Comparison of ENCODE assay signal across 23 cellular contexts in the genomic region with DNA sequence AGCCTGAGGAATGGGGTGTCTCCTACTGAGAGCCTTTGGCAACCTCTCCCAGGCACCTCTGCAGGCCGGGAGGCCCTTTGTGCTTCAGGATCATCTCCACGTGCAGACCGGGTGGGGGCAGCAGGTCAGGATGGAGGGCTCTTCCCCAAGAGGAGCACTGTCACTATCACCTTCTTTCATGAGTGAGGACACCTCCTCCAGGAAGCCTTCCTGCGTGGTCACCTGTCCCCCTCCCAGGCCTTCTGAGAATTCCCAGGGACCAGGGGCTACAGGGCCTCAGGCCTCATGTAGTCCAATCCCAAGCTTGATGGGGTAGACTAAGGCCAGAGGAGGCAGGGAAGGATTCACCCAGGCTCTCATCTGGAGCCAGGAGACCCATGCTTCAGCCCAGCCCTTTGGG. TPM values are rescaled to one million over a fixed set of nuclear protein-coding genes. Genes with fewer than 3 reads are reported as not detected.
A peak's percentile ranks its signal among the peaks of the same experiment; 100 is the strongest.
DNase-seq lines count a peak whose midpoint lies in the region; ATAC-seq and TF ChIP-seq lines count a peak whose summit lies in the region.
"Had no signal": no experiment of that assay in that cellular context is flagged by ENCODE, and none has a peak within 500 bp of the region (broad histone marks: within the 10 kb centered on the region; RNA-seq: fewer than 3 reads in every experiment).

No MANE protein-coding gene starts in this region.

- H3K9ac ChIP-seq in rectal smooth muscle tissue (ENCODE audit: low read length) = peak overlapping the region; percentile 25

- H3K4me3 ChIP-seq in rectal smooth muscle tissue (ENCODE audit: low read length) = no peak overlapping the region
- H3K4me3 ChIP-seq in upper lobe of right lung = no peak overlapping the region
- H3K4me3 ChIP-seq: right lobe of liver, suprapubic skin had no signal

- H3K36me3 ChIP-seq in rectal smooth muscle tissue (ENCODE audit: control insufficient read depth, insufficient read depth, low read length) = no peaks in the 10 kb centered on the region
- H3K36me3 ChIP-seq in upper lobe of right lung = no peaks in the 10 kb centered on the region
- H3K36me3 ChIP-seq: right lobe of liver, suprapubic skin had no signal

- DNase-seq in caudate nucleus (lab: John Stamatoyannopoulos, UW) = no peak
- DNase-seq in upper lobe of right lung = no peak
- DNase-seq in stimulated activated CD4-positive, alpha-beta T cell treated with anti-CD3 and anti-CD28 coated beads, Interleukin-4, amount 100 ng/mL, for 4 hours = no peak
- no peak for DNase-seq in AG08395 (ENCODE audit: low spot score)
- no peak for DNase-seq in glomerular visceral epithelial cell (ENCODE audit: extremely low spot score)
- DNase-seq: activated CD4-positive, CD25-positive, alpha-beta regulatory T cell; activated gamma-delta T cell treated with Interleukin-2 at 50 U/mL for 16 hours; activated naive CD8-positive, alpha-beta T cell treated with anti-CD3 and anti-CD28 coated beads, Interleukin-2, amount 10 ng/mL, durations not matched to agents 7 days and 5 days; activated T-cell treated with anti-CD3 and anti-CD28 coated beads, Interleukin-2, amount 50 U/mL, for 4 hours; central memory CD4-positive, alpha-beta T cell; DMS 273 treated with DMSO at 0.1 percent for 48 hours; KG1; mammary epithelial cell; NCI-H1105 treated with DMSO at 0.1 percent for 48 hours; NCI-H2029; NCI-H510A treated with DMSO at 0.1 percent for 48 hours; OCI-M1; right lobe of liver had no signal

- no peak for TF ChIP-seq CTCF in upper lobe of right lung (IDR thresholded peaks at IDR 0.05)

- H3K27me3 ChIP-seq in layer of hippocampus (ENCODE audit: control insufficient read depth, insufficient read depth, low read length) = peaks cover 2% of the 10 kb centered on the region
- H3K27me3 ChIP-seq in rectal smooth muscle tissue (ENCODE audit: control insufficient read depth, insufficient read depth, low read length) = peaks cover 6% of the 10 kb centered on the region
- H3K27me3 ChIP-seq in upper lobe of right lung = no peaks in the 10 kb centered on the region
- H3K27me3 ChIP-seq: right lobe of liver had no signal

- intact Hi-C loops in upper lobe of right lung (cut with DNase I) = no loop called here

- H3K9me3 ChIP-seq in upper lobe of right lung = no peaks in the 10 kb centered on the region
- H3K9me3 ChIP-seq: right lobe of liver, suprapubic skin had no signal

- H3K4me1 ChIP-seq in rectal smooth muscle tissue (ENCODE audit: control insufficient read depth, insufficient read depth, low read length) (peaks cover 42% of the 10 kb centered on the region), upper lobe of right lung (peaks cover 10% of the 10 kb centered on the region)
- H3K4me1 ChIP-seq: right lobe of liver had no signal

- no peak for ATAC-seq in upper lobe of right lung
- ATAC-seq in HG02642 (IDR thresholded peaks at IDR 0.05; ENCODE audit: poor library complexity, unreplicated experiment) = no peak
- ATAC-seq: activated T-cell treated with anti-CD3 and anti-CD28 coated beads, Interleukin-2, amount 50 U/mL, for 4 hours; stimulated activated effector memory CD8-positive, alpha-beta T cell treated with anti-CD3 and anti-CD28 coated beads, Interleukin-12 subunit alpha, Interleukin-12 subunit beta, amount 100 ng/mL, for 72 hours had no signal

- peak overlapping the region; percentile 11 for H3K27ac ChIP-seq in caudate nucleus (ENCODE audit: low read depth, low read length)
- H3K27ac ChIP-seq in layer of hippocampus (ENCODE audit: low read depth, low read length) = peak overlapping the region; percentile 44
- peak overlapping the region; percentile 96 for H3K27ac ChIP-seq in rectal smooth muscle tissue (ENCODE audit: low read depth, low read length)
- peak overlapping the region; percentile 42 for H3K27ac ChIP-seq in upper lobe of right lung
- H3K27ac ChIP-seq: suprapubic skin had no signal

RNA-seq across cellular contexts. Expression of gene PDE2A, which starts 57.6 kb away (rescaled TPM):
- total RNA-seq in upper lobe of right lung = 27.3 TPM

Comparison
In these comparisons a context has a peak if more than half of its experiments do, and no peak if none do; other contexts are left out.
1. H3K27ac ChIP-seq: peak in every context shown above with its lines; median percentile 96 in rectal smooth muscle tissue; 44 in layer of hippocampus; 42 in upper lobe of right lung; 11 in caudate nucleus.